8 cellular contexts compared by ENCODE assay signal in the genomic region with DNA sequence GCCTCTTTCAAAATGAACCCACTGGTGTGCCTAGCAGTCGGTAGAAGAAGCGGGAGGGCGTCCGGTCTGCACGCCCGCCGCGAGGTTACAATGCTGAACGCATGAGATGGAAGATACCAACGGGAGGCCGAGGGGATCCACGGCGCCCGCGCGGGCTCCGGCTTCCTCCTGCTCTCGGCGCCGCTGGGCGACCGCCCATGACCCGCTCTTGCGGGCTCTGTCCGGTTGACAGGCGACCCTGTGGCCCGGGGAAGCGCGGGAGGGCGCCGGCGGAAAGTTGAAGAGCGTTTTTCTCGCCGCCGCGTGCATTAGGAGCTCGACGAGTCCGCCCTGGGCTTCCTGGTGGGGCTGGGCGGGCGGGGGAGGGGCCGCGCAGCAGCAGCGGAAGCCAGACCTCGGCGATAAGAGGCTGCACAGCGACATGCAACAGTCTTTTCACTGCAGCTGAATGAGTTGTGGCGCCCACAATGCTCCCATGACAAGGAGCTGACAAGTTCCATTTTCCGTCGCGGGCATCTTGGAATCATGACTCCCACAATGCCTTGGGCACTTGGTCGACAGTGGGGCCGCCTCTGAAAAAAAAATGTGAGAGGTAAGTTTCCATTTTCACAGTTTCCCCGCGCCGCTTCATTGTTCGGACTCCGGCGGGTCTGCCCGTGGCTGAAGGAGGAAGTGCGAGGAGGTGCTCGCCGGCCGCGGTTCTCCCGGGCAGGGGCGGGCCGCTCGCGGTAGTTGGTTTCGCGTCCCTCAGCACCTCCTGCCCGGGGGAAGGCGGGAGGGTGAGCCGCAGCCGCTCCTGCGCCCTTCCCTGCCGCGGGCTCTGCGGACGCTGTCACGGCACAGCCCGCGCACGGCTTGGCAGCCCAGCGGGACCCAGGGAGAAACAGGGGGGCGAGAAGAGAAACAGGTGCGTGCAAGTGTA. TPM values are rescaled to one million over a fixed set of nuclear protein-coding genes. Genes with fewer than 3 reads are reported as not detected.
DNase-seq lines count a peak whose midpoint lies in the region; ATAC-seq, FAIRE-seq and TF ChIP-seq lines count a peak whose summit lies in the region.

A gene with protein sequence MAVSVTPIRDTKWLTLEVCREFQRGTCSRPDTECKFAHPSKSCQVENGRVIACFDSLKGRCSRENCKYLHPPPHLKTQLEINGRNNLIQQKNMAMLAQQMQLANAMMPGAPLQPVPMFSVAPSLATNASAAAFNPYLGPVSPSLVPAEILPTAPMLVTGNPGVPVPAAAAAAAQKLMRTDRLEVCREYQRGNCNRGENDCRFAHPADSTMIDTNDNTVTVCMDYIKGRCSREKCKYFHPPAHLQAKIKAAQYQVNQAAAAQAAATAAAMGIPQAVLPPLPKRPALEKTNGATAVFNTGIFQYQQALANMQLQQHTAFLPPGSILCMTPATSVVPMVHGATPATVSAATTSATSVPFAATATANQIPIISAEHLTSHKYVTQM (plus strand): TSS at position 429 of the 922 bp plus-strand sequence. CDS start 31,265 bp downstream, outside the sequence.

- peak within 1 kb of the TSS; percentile 72 for H3K4me3 ChIP-seq in astrocyte of the cerebellum (ENCODE audit: low read depth, low read length)
- H3K4me3 ChIP-seq in aorta (ENCODE audit: low read length in 2 of 2), result peak within 1 kb of the TSS; percentile 80 to 86

- peak; percentile 82 for FAIRE-seq in GM18507 (lab: Jason Lieb, UNC)

- intact Hi-C loops in aorta (cut with DNase I), result loop anchor here (5.0 kb wide), 4 partner anchors 46 to 241 kb away; no protein-coding TSS in a partner anchor

- DNase-seq in GM18507 (ENCODE audit: extremely low spot score, insufficient read length, low read depth), result peak; percentile 8
- DNase-seq in NCI-H2029 treated with DMSO at 0.1 percent for 48 hours (lab: John Stamatoyannopoulos, UW), result peak; percentile 45
- DNase-seq in T1000 (lab: John Stamatoyannopoulos, UW), result peak; percentile 73
- DNase-seq in astrocyte of the cerebellum (ENCODE audit: low read depth), result no peak
- DNase-seq in hepatic stellate cell (ENCODE audit: low spot score), result peak; percentile 47
- peak; percentile 62 for DNase-seq in renal cortical epithelial cell (ENCODE audit: low read depth)
- peak; percentile 87 to 90 for DNase-seq in aorta

- peak within 1 kb of the TSS; percentile 69 to 89 for H3K27ac ChIP-seq in aorta (ENCODE audit: low read depth in 1 of 2, low read length in 2 of 2)

- H3K27me3 ChIP-seq in aorta (ENCODE audit: control insufficient read depth in 1 of 2, insufficient read depth in 2 of 2, low read length in 1 of 2), result no peaks in the 10 kb centered on the region

- ATAC-seq in HG02970 (IDR thresholded peaks at IDR 0.05; ENCODE audit: low FRiP score, unreplicated experiment), result peak; percentile 49
- ATAC-seq in aorta (ENCODE audit: low FRiP score), result peak; percentile 85

- H3K36me3 ChIP-seq in aorta (ENCODE audit: control insufficient read depth in 1 of 2, insufficient read depth in 2 of 2, low read length in 1 of 2), result no peaks in the 10 kb centered on the region

- WGBS in aorta, 2 donors, result 0 to 1% methylated on average over 88 to 89 of the region's 89 CpGs

- H3K4me1 ChIP-seq in aorta (ENCODE audit: control insufficient read depth in 1 of 2, insufficient read depth in 2 of 2, low read length in 2 of 2), result peaks cover 1 to 5% of the 10 kb centered on the region in 2 donors

- no peak for TF ChIP-seq CTCF in astrocyte of the cerebellum (IDR thresholded peaks at IDR 0.05; ENCODE audit: low read depth, low read length, missing control alignments)

- in situ Hi-C loops in astrocyte of the cerebellum (cut with HindIII; ENCODE audit: low sequenced_read_pairs), result no loop called here

- no peaks in the 10 kb centered on the region for H3K9me3 ChIP-seq in aorta (ENCODE audit: control insufficient read depth, low read length)

RNA-seq across cellular contexts. Expression of the gene that starts here (rescaled TPM):
- total RNA-seq in renal cortical epithelial cell (76.8 and 110 TPM in 2 replicates), aorta (100 to 1,000 TPM; 485 to 689 TPM)
- polyA plus RNA-seq in aorta, result 100 to 1,000 TPM; 141 to 182 TPM
